ENCODE assay signal across 1 cellular context in genomic region chr19:48633148-48634035, GRCh38.
A peak's percentile ranks its signal among the peaks of the same experiment; 100 is the strongest.
TF ChIP-seq lines count a peak whose summit lies in the region.

No MANE protein-coding gene starts in this region.

TF ChIP-seq in HepG2, 621 proteins besides CTCF, POLR2A, EP300 and RAD21 (continued from another document and continues in another):
- TF ChIP-seq, protein P1, sequence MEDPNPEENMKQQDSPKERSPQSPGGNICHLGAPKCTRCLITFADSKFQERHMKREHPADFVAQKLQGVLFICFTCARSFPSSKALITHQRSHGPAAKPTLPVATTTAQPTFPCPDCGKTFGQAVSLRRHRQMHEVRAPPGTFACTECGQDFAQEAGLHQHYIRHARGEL (CRISPR knock-in tag; IDR thresholded peaks at IDR 0.05), result no peak
- TF ChIP-seq ZMYM4 (CRISPR knock-in tag; IDR thresholded peaks at IDR 0.05) (no peak), ZNF784 (CRISPR knock-in tag; IDR thresholded peaks at IDR 0.05; ENCODE audit: borderline replicate concordance) (no peak), ZNF878 (CRISPR knock-in tag; IDR thresholded peaks at IDR 0.05) (no peak), ZNF547 (CRISPR knock-in tag; IDR thresholded peaks at IDR 0.05) (no peak), MTA1 (CRISPR knock-in tag; IDR thresholded peaks at IDR 0.05; ENCODE audit: borderline replicate concordance) (0 out of 2 replicates have a peak, but pooled peaks have one; percentile 36), RARA (CRISPR knock-in tag; IDR thresholded peaks at IDR 0.05) (0 out of 2 replicates have a peak, but pooled peaks have one; percentile 24), SRF (IDR thresholded peaks at IDR 0.05; ENCODE audit: low read depth, low read length) (no peak), SIX4 (CRISPR knock-in tag; IDR thresholded peaks at IDR 0.05) (no peak), CHD2 (IDR thresholded peaks at IDR 0.05; ENCODE audit: low read depth, low read length) (no peak), ZNF672 (CRISPR knock-in tag; IDR thresholded peaks at IDR 0.05) (no peak), KLF15 (CRISPR knock-in tag; IDR thresholded peaks at IDR 0.05; ENCODE audit: borderline replicate concordance) (no peak), BATF2 (CRISPR knock-in tag; IDR thresholded peaks at IDR 0.05) (no peak), EZH2 (conservative IDR thresholded peaks at IDR 0.05; ENCODE audit: low read depth, low read length) (no peak), HINFP (CRISPR knock-in tag; IDR thresholded peaks at IDR 0.05; ENCODE audit: low read depth) (no peak), ZNF280D (CRISPR knock-in tag; IDR thresholded peaks at IDR 0.05) (no peak), ZNF687 (CRISPR knock-in tag; IDR thresholded peaks at IDR 0.05) (peak; percentile 25), ARHGAP35 (CRISPR knock-in tag; IDR thresholded peaks at IDR 0.05; ENCODE audit: borderline replicate concordance) (no peak), ZNF740 (CRISPR knock-in tag; IDR thresholded peaks at IDR 0.05) (no peak), ZNF792 (CRISPR knock-in tag; IDR thresholded peaks at IDR 0.05) (no peak)
- TF ChIP-seq, protein P2, sequence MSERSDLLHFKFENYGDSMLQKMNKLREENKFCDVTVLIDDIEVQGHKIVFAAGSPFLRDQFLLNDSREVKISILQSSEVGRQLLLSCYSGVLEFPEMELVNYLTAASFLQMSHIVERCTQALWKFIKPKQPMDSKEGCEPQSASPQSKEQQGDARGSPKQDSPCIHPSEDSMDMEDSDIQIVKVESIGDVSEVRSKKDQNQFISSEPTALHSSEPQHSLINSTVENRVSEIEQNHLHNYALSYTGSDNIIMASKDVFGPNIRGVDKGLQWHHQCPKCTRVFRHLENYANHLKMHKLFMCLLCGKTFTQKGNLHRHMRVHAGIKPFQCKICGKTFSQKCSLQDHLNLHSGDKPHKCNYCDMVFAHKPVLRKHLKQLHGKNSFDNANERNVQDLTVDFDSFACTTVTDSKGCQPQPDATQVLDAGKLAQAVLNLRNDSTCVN (CRISPR knock-in tag; IDR thresholded peaks at IDR 0.05; ENCODE audit: borderline replicate concordance), result no peak
- TF ChIP-seq, protein P3, sequence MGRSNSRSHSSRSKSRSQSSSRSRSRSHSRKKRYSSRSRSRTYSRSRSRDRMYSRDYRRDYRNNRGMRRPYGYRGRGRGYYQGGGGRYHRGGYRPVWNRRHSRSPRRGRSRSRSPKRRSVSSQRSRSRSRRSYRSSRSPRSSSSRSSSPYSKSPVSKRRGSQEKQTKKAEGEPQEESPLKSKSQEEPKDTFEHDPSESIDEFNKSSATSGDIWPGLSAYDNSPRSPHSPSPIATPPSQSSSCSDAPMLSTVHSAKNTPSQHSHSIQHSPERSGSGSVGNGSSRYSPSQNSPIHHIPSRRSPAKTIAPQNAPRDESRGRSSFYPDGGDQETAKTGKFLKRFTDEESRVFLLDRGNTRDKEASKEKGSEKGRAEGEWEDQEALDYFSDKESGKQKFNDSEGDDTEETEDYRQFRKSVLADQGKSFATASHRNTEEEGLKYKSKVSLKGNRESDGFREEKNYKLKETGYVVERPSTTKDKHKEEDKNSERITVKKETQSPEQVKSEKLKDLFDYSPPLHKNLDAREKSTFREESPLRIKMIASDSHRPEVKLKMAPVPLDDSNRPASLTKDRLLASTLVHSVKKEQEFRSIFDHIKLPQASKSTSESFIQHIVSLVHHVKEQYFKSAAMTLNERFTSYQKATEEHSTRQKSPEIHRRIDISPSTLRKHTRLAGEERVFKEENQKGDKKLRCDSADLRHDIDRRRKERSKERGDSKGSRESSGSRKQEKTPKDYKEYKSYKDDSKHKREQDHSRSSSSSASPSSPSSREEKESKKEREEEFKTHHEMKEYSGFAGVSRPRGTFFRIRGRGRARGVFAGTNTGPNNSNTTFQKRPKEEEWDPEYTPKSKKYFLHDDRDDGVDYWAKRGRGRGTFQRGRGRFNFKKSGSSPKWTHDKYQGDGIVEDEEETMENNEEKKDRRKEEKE (IDR thresholded peaks at IDR 0.05), result no peak
- TF ChIP-seq, protein P4, sequence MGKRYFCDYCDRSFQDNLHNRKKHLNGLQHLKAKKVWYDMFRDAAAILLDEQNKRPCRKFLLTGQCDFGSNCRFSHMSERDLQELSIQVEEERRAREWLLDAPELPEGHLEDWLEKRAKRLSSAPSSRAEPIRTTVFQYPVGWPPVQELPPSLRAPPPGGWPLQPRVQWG (CRISPR knock-in tag; IDR thresholded peaks at IDR 0.05; ENCODE audit: borderline replicate concordance, low read depth), result no peak
- TF ChIP-seq, protein P5, sequence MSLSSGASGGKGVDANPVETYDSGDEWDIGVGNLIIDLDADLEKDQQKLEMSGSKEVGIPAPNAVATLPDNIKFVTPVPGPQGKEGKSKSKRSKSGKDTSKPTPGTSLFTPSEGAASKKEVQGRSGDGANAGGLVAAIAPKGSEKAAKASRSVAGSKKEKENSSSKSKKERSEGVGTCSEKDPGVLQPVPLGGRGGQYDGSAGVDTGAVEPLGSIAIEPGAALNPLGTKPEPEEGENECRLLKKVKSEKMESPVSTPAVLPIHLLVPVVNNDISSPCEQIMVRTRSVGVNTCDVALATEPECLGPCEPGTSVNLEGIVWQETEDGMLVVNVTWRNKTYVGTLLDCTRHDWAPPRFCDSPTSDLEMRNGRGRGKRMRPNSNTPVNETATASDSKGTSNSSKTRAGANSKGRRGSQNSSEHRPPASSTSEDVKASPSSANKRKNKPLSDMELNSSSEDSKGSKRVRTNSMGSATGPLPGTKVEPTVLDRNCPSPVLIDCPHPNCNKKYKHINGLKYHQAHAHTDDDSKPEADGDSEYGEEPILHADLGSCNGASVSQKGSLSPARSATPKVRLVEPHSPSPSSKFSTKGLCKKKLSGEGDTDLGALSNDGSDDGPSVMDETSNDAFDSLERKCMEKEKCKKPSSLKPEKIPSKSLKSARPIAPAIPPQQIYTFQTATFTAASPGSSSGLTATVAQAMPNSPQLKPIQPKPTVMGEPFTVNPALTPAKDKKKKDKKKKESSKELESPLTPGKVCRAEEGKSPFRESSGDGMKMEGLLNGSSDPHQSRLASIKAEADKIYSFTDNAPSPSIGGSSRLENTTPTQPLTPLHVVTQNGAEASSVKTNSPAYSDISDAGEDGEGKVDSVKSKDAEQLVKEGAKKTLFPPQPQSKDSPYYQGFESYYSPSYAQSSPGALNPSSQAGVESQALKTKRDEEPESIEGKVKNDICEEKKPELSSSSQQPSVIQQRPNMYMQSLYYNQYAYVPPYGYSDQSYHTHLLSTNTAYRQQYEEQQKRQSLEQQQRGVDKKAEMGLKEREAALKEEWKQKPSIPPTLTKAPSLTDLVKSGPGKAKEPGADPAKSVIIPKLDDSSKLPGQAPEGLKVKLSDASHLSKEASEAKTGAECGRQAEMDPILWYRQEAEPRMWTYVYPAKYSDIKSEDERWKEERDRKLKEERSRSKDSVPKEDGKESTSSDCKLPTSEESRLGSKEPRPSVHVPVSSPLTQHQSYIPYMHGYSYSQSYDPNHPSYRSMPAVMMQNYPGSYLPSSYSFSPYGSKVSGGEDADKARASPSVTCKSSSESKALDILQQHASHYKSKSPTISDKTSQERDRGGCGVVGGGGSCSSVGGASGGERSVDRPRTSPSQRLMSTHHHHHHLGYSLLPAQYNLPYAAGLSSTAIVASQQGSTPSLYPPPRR (CRISPR knock-in tag; IDR thresholded peaks at IDR 0.05; ENCODE audit: borderline replicate concordance), result no peak
- TF ChIP-seq, protein P6, sequence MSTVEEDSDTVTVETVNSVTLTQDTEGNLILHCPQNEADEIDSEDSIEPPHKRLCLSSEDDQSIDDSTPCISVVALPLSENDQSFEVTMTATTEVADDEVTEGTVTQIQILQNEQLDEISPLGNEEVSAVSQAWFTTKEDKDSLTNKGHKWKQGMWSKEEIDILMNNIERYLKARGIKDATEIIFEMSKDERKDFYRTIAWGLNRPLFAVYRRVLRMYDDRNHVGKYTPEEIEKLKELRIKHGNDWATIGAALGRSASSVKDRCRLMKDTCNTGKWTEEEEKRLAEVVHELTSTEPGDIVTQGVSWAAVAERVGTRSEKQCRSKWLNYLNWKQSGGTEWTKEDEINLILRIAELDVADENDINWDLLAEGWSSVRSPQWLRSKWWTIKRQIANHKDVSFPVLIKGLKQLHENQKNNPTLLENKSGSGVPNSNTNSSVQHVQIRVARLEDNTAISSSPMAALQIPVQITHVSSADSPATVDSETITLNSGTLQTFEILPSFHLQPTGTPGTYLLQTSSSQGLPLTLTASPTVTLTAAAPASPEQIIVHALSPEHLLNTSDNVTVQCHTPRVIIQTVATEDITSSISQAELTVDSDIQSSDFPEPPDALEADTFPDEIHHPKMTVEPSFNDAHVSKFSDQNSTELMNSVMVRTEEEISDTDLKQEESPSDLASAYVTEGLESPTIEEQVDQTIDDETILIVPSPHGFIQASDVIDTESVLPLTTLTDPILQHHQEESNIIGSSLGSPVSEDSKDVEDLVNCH (CRISPR knock-in tag; IDR thresholded peaks at IDR 0.05), result no peak
- TF ChIP-seq, protein P7, sequence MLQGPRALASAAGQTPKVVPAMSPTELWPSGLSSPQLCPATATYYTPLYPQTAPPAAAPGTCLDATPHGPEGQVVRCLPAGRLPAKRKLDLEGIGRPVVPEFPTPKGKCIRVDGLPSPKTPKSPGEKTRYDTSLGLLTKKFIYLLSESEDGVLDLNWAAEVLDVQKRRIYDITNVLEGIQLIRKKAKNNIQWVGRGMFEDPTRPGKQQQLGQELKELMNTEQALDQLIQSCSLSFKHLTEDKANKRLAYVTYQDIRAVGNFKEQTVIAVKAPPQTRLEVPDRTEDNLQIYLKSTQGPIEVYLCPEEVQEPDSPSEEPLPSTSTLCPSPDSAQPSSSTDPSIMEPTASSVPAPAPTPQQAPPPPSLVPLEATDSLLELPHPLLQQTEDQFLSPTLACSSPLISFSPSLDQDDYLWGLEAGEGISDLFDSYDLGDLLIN (CRISPR knock-in tag; IDR thresholded peaks at IDR 0.05; ENCODE audit: borderline replicate concordance), result no peak
